In the genomic region with DNA sequence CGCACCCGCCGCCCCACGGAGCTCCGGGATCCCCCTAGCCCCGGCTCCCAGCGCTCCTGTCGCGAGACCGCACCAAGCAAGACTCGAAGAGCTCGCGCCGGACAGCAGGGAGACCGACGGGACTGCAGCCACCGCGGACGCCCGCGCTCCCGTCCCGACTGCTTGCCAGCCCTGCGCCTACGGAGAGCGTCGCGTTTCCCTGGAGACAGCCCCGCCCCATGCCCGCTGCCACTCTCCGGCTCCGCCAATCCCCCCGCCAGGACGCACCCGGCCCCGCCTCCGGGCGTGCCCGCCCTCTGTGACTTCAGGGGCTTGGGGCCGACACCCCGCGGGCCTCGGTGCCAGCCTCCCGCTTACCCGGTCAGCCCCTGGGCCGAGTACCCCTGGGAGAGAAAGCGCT, we compare ENCODE assay signal across 8 cellular contexts. TPM values are rescaled to one million over a fixed set of nuclear protein-coding genes. Genes with fewer than 3 reads are reported as not detected.
A peak's percentile ranks its signal among the peaks of the same experiment; 100 is the strongest.
DNase-seq lines count a peak whose midpoint lies in the region; ATAC-seq, FAIRE-seq and TF ChIP-seq lines count a peak whose summit lies in the region.

A gene with protein sequence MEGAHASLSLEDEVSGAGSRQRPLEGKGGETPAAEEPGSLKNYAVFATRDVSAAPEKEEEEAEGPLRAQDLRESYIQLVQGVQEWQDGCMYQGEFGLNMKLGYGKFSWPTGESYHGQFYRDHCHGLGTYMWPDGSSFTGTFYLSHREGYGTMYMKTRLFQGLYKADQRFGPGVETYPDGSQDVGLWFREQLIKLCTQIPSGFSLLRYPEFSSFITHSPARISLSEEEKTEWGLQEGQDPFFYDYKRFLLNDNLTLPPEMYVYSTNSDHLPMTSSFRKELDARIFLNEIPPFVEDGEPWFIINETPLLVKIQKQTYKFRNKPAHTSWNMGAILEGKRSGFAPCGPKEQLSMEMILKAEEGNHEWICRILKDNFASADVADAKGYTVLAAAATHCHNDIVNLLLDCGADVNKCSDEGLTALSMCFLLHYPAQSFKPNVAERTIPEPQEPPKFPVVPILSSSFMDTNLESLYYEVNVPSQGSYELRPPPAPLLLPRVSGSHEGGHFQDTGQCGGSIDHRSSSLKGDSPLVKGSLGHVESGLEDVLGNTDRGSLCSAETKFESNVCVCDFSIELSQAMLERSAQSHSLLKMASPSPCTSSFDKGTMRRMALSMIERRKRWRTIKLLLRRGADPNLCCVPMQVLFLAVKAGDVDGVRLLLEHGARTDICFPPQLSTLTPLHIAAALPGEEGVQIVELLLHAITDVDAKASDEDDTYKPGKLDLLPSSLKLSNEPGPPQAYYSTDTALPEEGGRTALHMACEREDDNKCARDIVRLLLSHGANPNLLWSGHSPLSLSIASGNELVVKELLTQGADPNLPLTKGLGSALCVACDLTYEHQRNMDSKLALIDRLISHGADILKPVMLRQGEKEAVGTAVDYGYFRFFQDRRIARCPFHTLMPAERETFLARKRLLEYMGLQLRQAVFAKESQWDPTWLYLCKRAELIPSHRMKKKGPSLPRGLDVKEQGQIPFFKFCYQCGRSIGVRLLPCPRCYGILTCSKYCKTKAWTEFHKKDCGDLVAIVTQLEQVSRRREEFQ (minus strand): TSS at position 181 of the 400 bp plus-strand sequence. CDS start 653 bp downstream, outside the sequence.

- H3K4me1 Mint-ChIP-seq in IgD-negative memory B cell (peaks cover 33 to 37% (median 36%) of the 10 kb centered on the region in 3 donors), memory B cell (peaks cover 26% of the 10 kb centered on the region)
- H3K4me1 Mint-ChIP-seq in activated CD8-positive, alpha-beta T cell treated with anti-CD3 and anti-CD28 coated beads for 36 hours (ENCODE audit: low read depth), result peaks cover 44% of the 10 kb centered on the region

- H3K9me3 Mint-ChIP-seq in IgD-negative memory B cell, result no peaks in the 10 kb centered on the region
- H3K9me3 Mint-ChIP-seq in activated CD8-positive, alpha-beta T cell treated with anti-CD3 and anti-CD28 coated beads for 36 hours, result no peaks in the 10 kb centered on the region
- no peaks in the 10 kb centered on the region for H3K9me3 Mint-ChIP-seq in memory B cell

- H4K5ac ChIP-seq in H1 (ENCODE audit: insufficient read length, low read depth, low read length), result no peak within 1 kb of the TSS

- H4K91ac ChIP-seq in H1 (replicated peaks; ENCODE audit: insufficient read length, low read length), result peak within 1 kb of the TSS; percentile 41

- peak within 1 kb of the TSS; percentile 91 for H4K8ac ChIP-seq in H1 (ENCODE audit: extremely low read depth, insufficient read depth, low read length)

- peak within 1 kb of the TSS; percentile 39; the same call in 1 of the 2 replicates for H2BK12ac ChIP-seq in H1 (ENCODE audit: low read depth, low read length)

- no peaks in the 10 kb centered on the region; a peak in 1 of 8 replicates for H3K36me3 ChIP-seq in H1 (ENCODE audit: control insufficient read depth in 2 of 4, insufficient read depth in 4 of 4, low read length in 3 of 4)

- peak within 1 kb of the TSS; percentile 6; the same call in 1 of the 2 replicates for H2AK5ac ChIP-seq in H1 (ENCODE audit: low read depth, low read length)

- 93% methylated on average over 33 of the region's 47 CpGs for WGBS in A549 (ENCODE audit: missing lambda C conversion rate)
- WGBS in H1 (ENCODE audit: extremely low coverage in 1 of 2, insufficient coverage in 1 of 2, insufficient read length in 1 of 2, insufficient replicate concordance in 2 of 2, low coverage in 1 of 2, low lambda C conversion rate in 2 of 2, missing lambda C conversion rate in 1 of 2), 2 experiments, result 0% methylated on average over 12 of the region's 47 CpGs; no CpG with 5 or more reads in 1 of the 2 experiments

- H2BK20ac ChIP-seq in H1 (ENCODE audit: low read length), result no peak within 1 kb of the TSS

- no peak within 1 kb of the TSS for H3K23ac ChIP-seq in H1 (ENCODE audit: insufficient read length)

- peaks cover 24% of the 10 kb centered on the region for H3K4me1 ChIP-seq in A549
- H3K4me1 ChIP-seq in H1 (replicated peaks in 1 of 4; ENCODE audit: control insufficient read depth in 3 of 4, insufficient read depth in 4 of 4, low read length in 3 of 4), result peaks cover 0 to 16% (median 10%) of the 10 kb centered on the region in 4 experiments; a peak in 5 of 7 replicates

- H3K4me3 Mint-ChIP-seq in IgD-negative memory B cell, result peak within 1 kb of the TSS; percentile 60 to 98 (median 82)
- H3K4me3 Mint-ChIP-seq in activated CD8-positive, alpha-beta T cell treated with anti-CD3 and anti-CD28 coated beads for 36 hours, result peak within 1 kb of the TSS; percentile 77
- H3K4me3 Mint-ChIP-seq in memory B cell, result peak within 1 kb of the TSS; percentile 85

- no peak within 1 kb of the TSS for H2AFZ ChIP-seq in H1 (ENCODE audit: low read length)

- H3K18ac ChIP-seq in H1 (ENCODE audit: extremely low read depth, low read length), result no peak within 1 kb of the TSS; the same call in 1 of the 2 replicates

- TF ChIP-seq POLR2A in A549 (IDR thresholded peaks at IDR 0.05; ENCODE audit: low read length), result no peak
- TF ChIP-seq POLR2A in H1 (IDR thresholded peaks at IDR 0.05; ENCODE audit: control extremely low read depth in 1 of 2, low read depth in 2 of 2, low read length in 2 of 2), result no peak; a peak in 1 of 3 replicates

- no peak within 1 kb of the TSS for H3K27ac ChIP-seq in A549
- H3K27ac ChIP-seq in H1 (ENCODE audit: low read depth, low read length), result no peak within 1 kb of the TSS

- no peak within 1 kb of the TSS for H2BK120ac ChIP-seq in H1 (replicated peaks; ENCODE audit: low read depth, low read length)

- no peak within 1 kb of the TSS for H3K56ac ChIP-seq in H1 (replicated peaks; ENCODE audit: insufficient read length, low read depth, low read length)

- CTCF ChIA-PET in A549 (lab: Yijun Ruan, JAX), result interaction anchor here (2.0 kb wide), 1 partner anchor 8 kb away, joined by 9 read pairs; no protein-coding TSS in a partner anchor
- CTCF ChIA-PET in activated CD8-positive, alpha-beta T cell treated with anti-CD3 and anti-CD28 coated beads for 36 hours (lab: Charles Lee), result interaction anchor here (1.4 to 1.9 kb wide), 4 partner anchors 11 to 44 kb away, joined by 6 to 9 read pairs (median 7); a partner anchor contains a TSS
- CTCF ChIA-PET in H1 (lab: Charles Lee; ENCODE audit: partially characterized antibody), result interaction anchor here (1.0 to 2.4 kb wide), 3 partner anchors 8 to 108 kb away, joined by 5 to 11 read pairs (median 8); a partner anchor contains a TSS

- DNase-seq in A549 (ENCODE audit: low read depth in 1 of 2, low spot score in 1 of 2), result no peak
- peak; percentile 85 for DNase-seq in activated CD8-positive, alpha-beta T cell treated with anti-CD3 and anti-CD28 coated beads for 36 hours
- peak in 1 of 2 experiments; percentile 93 for DNase-seq in H1 (ENCODE audit: low read depth in 1 of 2, low spot score in 2 of 2)
- no peak for DNase-seq in memory B cell (ENCODE audit: low spot score in 2 of 2)
- DNase-seq in stimulated activated CD8-positive, alpha-beta memory T cell treated with anti-CD3 and anti-CD28 coated beads, Interleukin-7, amount 100 ng/mL, for 48 hours (ENCODE audit: extremely low read depth in 1 of 2, low read depth in 1 of 2), result peak; percentile 58 to 70
- no peak for DNase-seq in GF-D8 (lab: John Stamatoyannopoulos, UW)

- H3K27ac Mint-ChIP-seq in IgD-negative memory B cell (peak within 1 kb of the TSS in 2 of 3 donors; percentile 35 to 99), memory B cell (no peak within 1 kb of the TSS)
- H3K27ac Mint-ChIP-seq in activated CD8-positive, alpha-beta T cell treated with anti-CD3 and anti-CD28 coated beads for 36 hours, result peak within 1 kb of the TSS; percentile 18

- H3K27me3 Mint-ChIP-seq in IgD-negative memory B cell, result peaks cover 4% of the 10 kb centered on the region
- H3K27me3 Mint-ChIP-seq in activated CD8-positive, alpha-beta T cell treated with anti-CD3 and anti-CD28 coated beads for 36 hours, result no peaks in the 10 kb centered on the region
- H3K27me3 Mint-ChIP-seq in memory B cell, result no peaks in the 10 kb centered on the region

- POLR2A ChIA-PET in A549 (lab: Yijun Ruan, JAX), result no interaction called here
- POLR2A ChIA-PET in activated CD8-positive, alpha-beta T cell treated with anti-CD3 and anti-CD28 coated beads for 36 hours (lab: Charles Lee), result interaction anchor here (13.3 kb wide), 1 partner anchor 28 kb away, joined by 118 read pairs; a partner anchor contains a TSS
- POLR2A ChIA-PET in H1 (lab: Charles Lee; ENCODE audit: partially characterized antibody), result interaction anchor here (0.9 kb wide), 1 partner anchor 9 kb away, joined by 4 read pairs; no protein-coding TSS in a partner anchor

- H3K27me3 ChIP-seq in H1 (replicated peaks in 1 of 4; ENCODE audit: control insufficient read depth in 3 of 4, extremely low read depth in 1 of 4, insufficient read depth in 3 of 4, low read length in 3 of 4), result peaks cover 3 to 33% (median 22%) of the 10 kb centered on the region in 4 experiments

- intact Hi-C loops in activated CD8-positive, alpha-beta T cell treated with anti-CD3 and anti-CD28 coated beads for 36 hours (cut with micrococcal nuclease), result no loop called here

- no peak within 1 kb of the TSS for H3K4ac ChIP-seq in H1 (replicated peaks; ENCODE audit: insufficient read length, low read depth, low read length)

- TF ChIP-seq EP300 in A549 (IDR thresholded peaks at IDR 0.05) (no peak), H1 (IDR thresholded peaks at IDR 0.05; ENCODE audit: borderline replicate concordance in 1 of 2, low read depth in 2 of 2, low read length in 2 of 2) (no peak)

- H3K23me2 ChIP-seq in H1 (ENCODE audit: low read depth, low read length), result peaks cover 4% of the 10 kb centered on the region; the same call in 1 of the 2 replicates

- peaks cover 0 to 4% of the 10 kb centered on the region in 2 experiments for H4K20me1 ChIP-seq in H1 (replicated peaks in 1 of 2; ENCODE audit: control insufficient read depth in 1 of 2, insufficient read depth in 2 of 2, low read length in 2 of 2)

- 0 out of 2 replicates have a peak, but pooled peaks cover 2% of the 10 kb centered on the region for H3K79me1 ChIP-seq in H1 (ENCODE audit: low read depth, low read length)

- H3K14ac ChIP-seq in H1 (ENCODE audit: insufficient read length), result no peak within 1 kb of the TSS

- no peaks in the 10 kb centered on the region for H3K36me3 Mint-ChIP-seq in IgD-negative memory B cell
- H3K36me3 Mint-ChIP-seq in activated CD8-positive, alpha-beta T cell treated with anti-CD3 and anti-CD28 coated beads for 36 hours (ENCODE audit: low read depth), result peaks cover 38% of the 10 kb centered on the region
- peaks cover 4% of the 10 kb centered on the region for H3K36me3 Mint-ChIP-seq in memory B cell

- H3K9me3 ChIP-seq in A549 (no peaks in the 10 kb centered on the region), H1 (ENCODE audit: insufficient read depth in 2 of 2, low read depth in 1 of 2, low read length in 1 of 2) (no peaks in the 10 kb centered on the region)

- H3K4me3 ChIP-seq in A549 (no peak within 1 kb of the TSS), H1 (ENCODE audit: extremely low read depth in 1 of 4, insufficient read depth in 2 of 4, low read depth in 3 of 4, low read length in 4 of 4) (peak within 1 kb of the TSS; percentile 3 to 55 (median 11); a peak in 3 of 8 replicates)

- no peak within 1 kb of the TSS for H2BK5ac ChIP-seq in H1 (ENCODE audit: low read depth, low read length)

- no peak for ATAC-seq in A549
- ATAC-seq in activated CD8-positive, alpha-beta T cell treated with anti-CD3 and anti-CD28 coated beads for 36 hours, result peak; percentile 34
- no peak for ATAC-seq in memory B cell (ENCODE audit: low read depth)
- no peak for ATAC-seq in HG03196 (IDR thresholded peaks at IDR 0.05; ENCODE audit: unreplicated experiment)

- TF ChIP-seq RAD21 in A549 (conservative IDR thresholded peaks at IDR 0.05 in 1 of 2, IDR thresholded peaks at IDR 0.05 in 1 of 2), result no peak
- TF ChIP-seq RAD21 in H1 (IDR thresholded peaks at IDR 0.05 in 1 of 2, conservative IDR thresholded peaks at IDR 0.05 in 1 of 2; ENCODE audit: low read depth in 2 of 2, low read length in 2 of 2), result no peak

- no peaks in the 10 kb centered on the region for H3K79me2 ChIP-seq in H1 (ENCODE audit: control insufficient read depth in 1 of 2, insufficient read depth in 2 of 2, low read length in 2 of 2)

- H3K4me2 ChIP-seq in A549, result peak within 1 kb of the TSS; percentile 83
- peak within 1 kb of the TSS; percentile 60 to 77 for H3K4me2 ChIP-seq in H1 (ENCODE audit: insufficient read depth in 1 of 2, low read depth in 2 of 2, low read length in 2 of 2)

- TF ChIP-seq CTCF in A549 (IDR thresholded peaks at IDR 0.05), result no peak
- TF ChIP-seq CTCF in activated CD8-positive, alpha-beta T cell treated with anti-CD3 and anti-CD28 coated beads for 36 hours (IDR thresholded peaks at IDR 0.05), result no peak
- TF ChIP-seq CTCF in H1 (IDR thresholded peaks at IDR 0.05; ENCODE audit: control extremely low read depth in 1 of 3, insufficient read depth in 1 of 3, low read depth in 1 of 3, low read length in 3 of 3), result no peak

- H2BK15ac ChIP-seq in H1 (ENCODE audit: low read length), result no peak within 1 kb of the TSS

- FAIRE-seq in A549 (lab: Jason Lieb, UNC), result no peak
- no peak for FAIRE-seq in H1 (lab: Jason Lieb, UNC)

- no peak within 1 kb of the TSS; a peak in 3 of 7 replicates for H3K9ac ChIP-seq in H1 (replicated peaks in 1 of 4; ENCODE audit: extremely low read depth in 1 of 4, low read depth in 3 of 4, low read length in 3 of 4)

RNA-seq across cellular contexts. Expression of the gene that starts here (rescaled TPM):
- polyA plus RNA-seq in A549 (2011; rRNA removed) (16.5 and 18.9 TPM in 2 replicates), A549 (2017; fragmentation: RNase III; extraction: RNeasy Plus Mini Kit Qiagen cat#74134 plus additional on column Dnase treatment) (10.6 to 13.4 TPM (median 12.0 TPM) in 3 replicates), IgD-negative memory B cell (18.4 TPM), H1 (2011; rRNA removed) (4.8 and 6.4 TPM in 2 replicates)
- polyA plus RNA-seq in A549 (2012; cell fraction: cytosol; rRNA removed), result 19.6 and 22.0 TPM in 2 replicates
- polyA plus RNA-seq in A549 (2012; cell fraction: nucleus; rRNA removed), result 52.7 and 56.8 TPM in 2 replicates
- 42.4 and 55.2 TPM in 2 replicates for polyA minus RNA-seq in A549 (2011; rRNA and poly(A)+ RNA removed)
- total RNA-seq in activated CD8-positive, alpha-beta T cell treated with anti-CD3 and anti-CD28 coated beads for 36 hours, result 10 to 100 TPM; 14.5 to 18.6 TPM
- 4.5 and 5.4 TPM in 2 replicates for total RNA-seq in H1 (2021; fragmentation: NEBNext Ultra II Directional; extraction: Animal tissue kit (Norgen Biotek cat#: 25700))
- 5.1 TPM for polyA plus RNA-seq in H1 (2011; cell fraction: cytosol; rRNA removed)
- 10.3 TPM for polyA plus RNA-seq in H1 (2011; cell fraction: nucleus; rRNA removed)
- polyA plus RNA-seq in H1 (2012, experiment 1 of 2), result 3.3 to 4.5 TPM (median 4.0 TPM) in 4 replicates
- 4.1 TPM for polyA plus RNA-seq in H1 (2012, experiment 2 of 2)
- 1.4 TPM for polyA plus RNA-seq in H1 (2013, experiment 1 of 2)
- polyA plus RNA-seq in H1 (2013, experiment 2 of 2), result 2.1 TPM
- 8.1 and 10.0 TPM in 2 replicates for polyA minus RNA-seq in H1 (2011; rRNA and poly(A)+ RNA removed)
- 3.9 TPM for polyA minus RNA-seq in H1 (2011; cell fraction: cytosol; rRNA and poly(A)+ RNA removed)
- polyA minus RNA-seq in H1 (2011; cell fraction: nucleus; rRNA and poly(A)+ RNA removed), result 15.7 TPM

Comparison
In these comparisons a context has a peak if more than half of its experiments do, and no peak if none do; other contexts are left out.
1. DNase-seq: peak in activated CD8-positive, alpha-beta T cell treated with anti-CD3 and anti-CD28 coated beads for 36 hours (single experiment) and stimulated activated CD8-positive, alpha-beta memory T cell treated with anti-CD3 and anti-CD28 coated beads, Interleukin-7, amount 100 ng/mL, for 48 hours (2 of 2); none in A549 (0 of 2), memory B cell (0 of 2) and GF-D8 (single experiment).
2. Peak in every context shown above with its lines, with median percentiles within 50 percentile points of each other: H3K4me3 Mint-ChIP-seq.